1 cellular context compared by ENCODE assay signal in genomic region chr3:108221911-108222812, GRCh38.
A peak's percentile ranks its signal among the peaks of the same experiment; 100 is the strongest.
TF ChIP-seq lines count a peak whose summit lies in the region.

A gene with protein sequence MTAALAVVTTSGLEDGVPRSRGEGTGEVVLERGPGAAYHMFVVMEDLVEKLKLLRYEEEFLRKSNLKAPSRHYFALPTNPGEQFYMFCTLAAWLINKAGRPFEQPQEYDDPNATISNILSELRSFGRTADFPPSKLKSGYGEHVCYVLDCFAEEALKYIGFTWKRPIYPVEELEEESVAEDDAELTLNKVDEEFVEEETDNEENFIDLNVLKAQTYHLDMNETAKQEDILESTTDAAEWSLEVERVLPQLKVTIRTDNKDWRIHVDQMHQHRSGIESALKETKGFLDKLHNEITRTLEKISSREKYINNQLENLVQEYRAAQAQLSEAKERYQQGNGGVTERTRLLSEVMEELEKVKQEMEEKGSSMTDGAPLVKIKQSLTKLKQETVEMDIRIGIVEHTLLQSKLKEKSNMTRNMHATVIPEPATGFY (minus strand): TSS chr3:108222424. CDS start chr3:108222322, 102 bp downstream.

TF ChIP-seq in HepG2, 621 proteins besides CTCF, POLR2A, EP300 and RAD21 (continued from another document and continues in another):
- TF ChIP-seq THAP9 (CRISPR knock-in tag; IDR thresholded peaks at IDR 0.05; ENCODE audit: borderline replicate concordance), result peak; percentile 97
- 0 out of 2 replicates have a peak, but pooled peaks have one; percentile 47 for TF ChIP-seq ZNF713 (CRISPR knock-in tag; IDR thresholded peaks at IDR 0.05)
- TF ChIP-seq, protein P1, sequence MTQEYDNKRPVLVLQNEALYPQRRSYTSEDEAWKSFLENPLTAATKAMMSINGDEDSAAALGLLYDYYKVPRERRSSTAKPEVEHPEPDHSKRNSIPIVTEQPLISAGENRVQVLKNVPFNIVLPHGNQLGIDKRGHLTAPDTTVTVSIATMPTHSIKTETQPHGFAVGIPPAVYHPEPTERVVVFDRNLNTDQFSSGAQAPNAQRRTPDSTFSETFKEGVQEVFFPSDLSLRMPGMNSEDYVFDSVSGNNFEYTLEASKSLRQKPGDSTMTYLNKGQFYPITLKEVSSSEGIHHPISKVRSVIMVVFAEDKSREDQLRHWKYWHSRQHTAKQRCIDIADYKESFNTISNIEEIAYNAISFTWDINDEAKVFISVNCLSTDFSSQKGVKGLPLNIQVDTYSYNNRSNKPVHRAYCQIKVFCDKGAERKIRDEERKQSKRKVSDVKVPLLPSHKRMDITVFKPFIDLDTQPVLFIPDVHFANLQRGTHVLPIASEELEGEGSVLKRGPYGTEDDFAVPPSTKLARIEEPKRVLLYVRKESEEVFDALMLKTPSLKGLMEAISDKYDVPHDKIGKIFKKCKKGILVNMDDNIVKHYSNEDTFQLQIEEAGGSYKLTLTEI (CRISPR knock-in tag; conservative IDR thresholded peaks at IDR 0.05), result no peak
- TF ChIP-seq, protein P2, sequence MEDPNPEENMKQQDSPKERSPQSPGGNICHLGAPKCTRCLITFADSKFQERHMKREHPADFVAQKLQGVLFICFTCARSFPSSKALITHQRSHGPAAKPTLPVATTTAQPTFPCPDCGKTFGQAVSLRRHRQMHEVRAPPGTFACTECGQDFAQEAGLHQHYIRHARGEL (CRISPR knock-in tag; IDR thresholded peaks at IDR 0.05), result no peak
- no peak for TF ChIP-seq E2F2 (CRISPR knock-in tag; IDR thresholded peaks at IDR 0.05; ENCODE audit: borderline replicate concordance)
- no peak for TF ChIP-seq PRMT3 (CRISPR knock-in tag; IDR thresholded peaks at IDR 0.05; ENCODE audit: borderline replicate concordance, low read depth)
- TF ChIP-seq KAT7 (CRISPR knock-in tag; IDR thresholded peaks at IDR 0.05; ENCODE audit: borderline replicate concordance), result peak; percentile 71; the same call in 1 of the 2 replicates
- TF ChIP-seq YEATS2 (CRISPR knock-in tag; IDR thresholded peaks at IDR 0.05; ENCODE audit: borderline replicate concordance), result peak; percentile 62; the same call in 1 of the 2 replicates
- peak; percentile 33 for TF ChIP-seq HNRNPLL (IDR thresholded peaks at IDR 0.05; ENCODE audit: low read depth, low read length, poor library complexity, severe bottlenecking)
- TF ChIP-seq CHD2 (IDR thresholded peaks at IDR 0.05; ENCODE audit: low read depth, low read length), result no peak
- TF ChIP-seq, protein P3, sequence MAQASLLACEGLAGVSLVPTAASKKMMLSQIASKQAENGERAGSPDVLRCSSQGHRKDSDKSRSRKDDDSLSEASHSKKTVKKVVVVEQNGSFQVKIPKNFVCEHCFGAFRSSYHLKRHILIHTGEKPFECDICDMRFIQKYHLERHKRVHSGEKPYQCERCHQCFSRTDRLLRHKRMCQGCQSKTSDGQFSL (CRISPR knock-in tag; IDR thresholded peaks at IDR 0.05), result no peak
- TF ChIP-seq THAP11 (CRISPR knock-in tag; IDR thresholded peaks at IDR 0.05), result peak; percentile 10; the same call in 1 of the 2 replicates
- peak; percentile 63 for TF ChIP-seq ZNF883 (CRISPR knock-in tag; IDR thresholded peaks at IDR 0.05; ENCODE audit: not compliant biosample characterization)
- TF ChIP-seq SRY (CRISPR knock-in tag; IDR thresholded peaks at IDR 0.05), result peak; percentile 73; the same call in 1 of the 2 replicates
- TF ChIP-seq ZNF710 (CRISPR knock-in tag; IDR thresholded peaks at IDR 0.05; ENCODE audit: borderline replicate concordance), result no peak
- TF ChIP-seq, protein P4, sequence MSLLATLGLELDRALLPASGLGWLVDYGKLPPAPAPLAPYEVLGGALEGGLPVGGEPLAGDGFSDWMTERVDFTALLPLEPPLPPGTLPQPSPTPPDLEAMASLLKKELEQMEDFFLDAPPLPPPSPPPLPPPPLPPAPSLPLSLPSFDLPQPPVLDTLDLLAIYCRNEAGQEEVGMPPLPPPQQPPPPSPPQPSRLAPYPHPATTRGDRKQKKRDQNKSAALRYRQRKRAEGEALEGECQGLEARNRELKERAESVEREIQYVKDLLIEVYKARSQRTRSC (CRISPR knock-in tag; IDR thresholded peaks at IDR 0.05; ENCODE audit: low read depth), result no peak
- no peak for TF ChIP-seq DNMT3B (CRISPR knock-in tag; conservative IDR thresholded peaks at IDR 0.05)
- TF ChIP-seq ZIK1 (CRISPR knock-in tag; IDR thresholded peaks at IDR 0.05; ENCODE audit: borderline replicate concordance, low read depth), result no peak; the same call in 1 of the 2 replicates
- no peak for TF ChIP-seq SRSF4 (IDR thresholded peaks at IDR 0.05; ENCODE audit: low read depth, low read length, poor library complexity, severe bottlenecking)
- TF ChIP-seq SP5 (CRISPR knock-in tag; IDR thresholded peaks at IDR 0.05; ENCODE audit: borderline replicate concordance, low read depth), result peak; percentile 61
- no peak for TF ChIP-seq ZNF430 (CRISPR knock-in tag; IDR thresholded peaks at IDR 0.05)
- peak; percentile 4; the same call in 1 of the 2 replicates for TF ChIP-seq PATZ1 (CRISPR knock-in tag; IDR thresholded peaks at IDR 0.05)
- TF ChIP-seq ZNF616 (CRISPR knock-in tag; IDR thresholded peaks at IDR 0.05; ENCODE audit: low read depth), result no peak
- TF ChIP-seq MAF1 (CRISPR knock-in tag; IDR thresholded peaks at IDR 0.05; ENCODE audit: borderline replicate concordance), result peak; percentile 54; the same call in 1 of the 2 replicates
- TF ChIP-seq ZNF660 (CRISPR knock-in tag; IDR thresholded peaks at IDR 0.05; ENCODE audit: borderline replicate concordance, low read depth), result no peak
- TF ChIP-seq BORCS8-MEF2B (CRISPR knock-in tag; IDR thresholded peaks at IDR 0.05), result peak; percentile 71; the same call in 1 of the 2 replicates
- peak; percentile 89 for TF ChIP-seq ZMYM4 (CRISPR knock-in tag; IDR thresholded peaks at IDR 0.05)
- no peak for TF ChIP-seq ISL2 (CRISPR knock-in tag; IDR thresholded peaks at IDR 0.05)
- TF ChIP-seq RFXANK (CRISPR knock-in tag; IDR thresholded peaks at IDR 0.05), result peak; percentile 98
- TF ChIP-seq, protein P5, sequence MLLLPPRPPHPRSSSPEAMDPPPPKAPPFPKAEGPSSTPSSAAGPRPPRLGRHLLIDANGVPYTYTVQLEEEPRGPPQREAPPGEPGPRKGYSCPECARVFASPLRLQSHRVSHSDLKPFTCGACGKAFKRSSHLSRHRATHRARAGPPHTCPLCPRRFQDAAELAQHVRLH (CRISPR knock-in tag; IDR thresholded peaks at IDR 0.05; ENCODE audit: borderline replicate concordance, low read depth), result no peak
- no peak for TF ChIP-seq TBX3 (IDR thresholded peaks at IDR 0.05; ENCODE audit: borderline replicate concordance)
- no peak for TF ChIP-seq SNAPC4 (CRISPR knock-in tag; IDR thresholded peaks at IDR 0.05)
- peak; percentile 75 for TF ChIP-seq GABPB1 (CRISPR knock-in tag; IDR thresholded peaks at IDR 0.05)
- TF ChIP-seq PHF8 (CRISPR knock-in tag; IDR thresholded peaks at IDR 0.05), result peak; percentile 97
- TF ChIP-seq, protein P6, sequence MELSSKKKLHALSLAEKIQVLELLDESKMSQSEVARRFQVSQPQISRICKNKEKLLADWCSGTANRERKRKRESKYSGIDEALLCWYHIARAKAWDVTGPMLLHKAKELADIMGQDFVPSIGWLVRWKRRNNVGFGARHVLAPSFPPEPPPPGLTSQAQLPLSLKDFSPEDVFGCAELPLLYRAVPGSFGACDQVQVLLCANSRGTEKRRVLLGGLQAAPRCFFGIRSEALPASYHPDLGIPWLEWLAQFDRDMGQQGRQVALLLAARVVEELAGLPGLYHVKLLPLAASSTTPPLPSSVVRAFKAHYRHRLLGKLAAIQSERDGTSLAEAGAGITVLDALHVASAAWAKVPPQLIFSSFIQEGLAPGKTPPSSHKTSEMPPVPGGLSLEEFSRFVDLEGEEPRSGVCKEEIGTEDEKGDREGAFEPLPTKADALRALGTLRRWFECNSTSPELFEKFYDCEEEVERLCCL (CRISPR knock-in tag; IDR thresholded peaks at IDR 0.05; ENCODE audit: borderline replicate concordance), result no peak
- TF ChIP-seq ZNF34 (CRISPR knock-in tag; IDR thresholded peaks at IDR 0.05; ENCODE audit: borderline replicate concordance), result 0 out of 2 replicates have a peak, but pooled peaks have one; percentile 40
- 0 out of 2 replicates have a peak, but pooled peaks have one; percentile 42 for TF ChIP-seq MEIS2 (CRISPR knock-in tag; IDR thresholded peaks at IDR 0.05)
- TF ChIP-seq, protein P7, sequence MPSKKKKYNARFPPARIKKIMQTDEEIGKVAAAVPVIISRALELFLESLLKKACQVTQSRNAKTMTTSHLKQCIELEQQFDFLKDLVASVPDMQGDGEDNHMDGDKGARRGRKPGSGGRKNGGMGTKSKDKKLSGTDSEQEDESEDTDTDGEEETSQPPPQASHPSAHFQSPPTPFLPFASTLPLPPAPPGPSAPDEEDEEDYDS (CRISPR knock-in tag; IDR thresholded peaks at IDR 0.05), result peak; percentile 45; the same call in 1 of the 2 replicates
